In the genomic region with DNA sequence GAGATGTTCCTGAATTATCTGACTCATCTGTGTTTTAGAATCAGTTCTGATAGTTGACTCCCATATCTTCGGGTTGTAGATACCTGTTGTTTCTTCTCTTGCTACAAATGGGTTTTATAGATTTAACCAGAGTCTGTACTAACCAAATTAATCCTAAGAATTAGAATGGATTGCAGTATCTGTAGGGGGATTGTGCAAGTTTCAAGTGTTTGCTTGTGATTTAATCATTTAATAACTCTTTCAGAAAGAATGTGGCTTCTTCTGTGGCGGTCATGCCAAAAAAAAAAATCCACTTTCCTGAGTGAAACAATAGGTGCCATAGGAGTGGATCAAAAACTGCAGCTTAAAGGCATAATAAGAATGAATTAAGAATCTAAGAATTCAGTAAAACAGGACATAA, we compare ENCODE assay signal across 15 cellular contexts. TPM values are rescaled to one million over a fixed set of nuclear protein-coding genes. Genes with fewer than 3 reads are reported as not detected.
A peak's percentile ranks its signal among the peaks of the same experiment; 100 is the strongest.
DNase-seq lines count a peak whose midpoint lies in the region; TF ChIP-seq lines count a peak whose summit lies in the region.
"Had no signal": no experiment of that assay in that cellular context is flagged by ENCODE, and none has a peak within 500 bp of the region (broad histone marks: within the 10 kb centered on the region; RNA-seq: fewer than 3 reads in every experiment).

No MANE protein-coding gene starts in this region.

- H3K27ac ChIP-seq in SK-N-MC = peak overlapping the region; percentile 80
- no peak overlapping the region for H3K27ac ChIP-seq in transverse colon

- TF ChIP-seq CTCF in fibroblast of pulmonary artery (IDR thresholded peaks at IDR 0.05; ENCODE audit: low read length, missing control alignments) = no peak
- TF ChIP-seq CTCF in osteocyte (IDR thresholded peaks at IDR 0.05) = no peak
- TF ChIP-seq CTCF in transverse colon (IDR thresholded peaks at IDR 0.05) = no peak

- H3K9ac ChIP-seq in SK-N-MC (ENCODE audit: insufficient read length) = no peak overlapping the region

- H3K27ac Mint-ChIP-seq in osteocyte (ENCODE audit: unreplicated experiment) = peak overlapping the region; percentile 9
- H3K27ac Mint-ChIP-seq: B cell had no signal

- 59 to 70% methylated on average over 2 of the region's 2 CpGs for WGBS in transverse colon (ENCODE audit: low coverage in 1 of 2), 2 donors

- in situ Hi-C loops in transverse colon (cut with MboI; ENCODE audit: low pct_ligation_motif_present in 1 of 4, low pct_unique_long_range_greater_than_20kb in 1 of 4, low sequenced_read_pairs in 3 of 4) = no loop called here

- no peak for TF ChIP-seq EP300 in transverse colon (IDR thresholded peaks at IDR 0.05; ENCODE audit: low read depth)

- no peak for TF ChIP-seq POLR2A in transverse colon (IDR thresholded peaks at IDR 0.05)

- H3K4me3 ChIP-seq in SK-N-MC (no peak overlapping the region), fibroblast of pulmonary artery (replicated peaks; ENCODE audit: low read depth, low read length) (no peak overlapping the region), transverse colon (no peak overlapping the region)

- DNase-seq in EH (ENCODE audit: low read depth) (peak; percentile 49), SK-N-MC (ENCODE audit: low read depth, low spot score) (no peak), fibroblast of pulmonary artery (ENCODE audit: low read depth) (peak; percentile 37), osteocyte (ENCODE audit: extremely low spot score, unreplicated experiment) (no peak), nucleus accumbens (lab: John Stamatoyannopoulos, UW) (no peak), AG08395 (ENCODE audit: low spot score) (no peak), transverse colon (no peak)
- DNase-seq: ACHN; Caco-2; CD4-positive, CD25-positive, alpha-beta regulatory T cell; HCEC 1CT; NCI-H187 treated with DMSO at 0.1 percent for 48 hours; NCI-H526 treated with DMSO at 0.1 percent for 48 hours; SHP77 had no signal

- peaks cover 0 to 5% (median 0%) of the 10 kb centered on the region in 4 donors for H3K4me1 ChIP-seq in transverse colon
- H3K4me1 ChIP-seq: Caco-2 had no signal

- no peaks in the 10 kb centered on the region for H3K9me3 Mint-ChIP-seq in osteocyte (ENCODE audit: unreplicated experiment)
- H3K9me3 Mint-ChIP-seq: CD4-positive, CD25-positive, alpha-beta regulatory T cell had no signal

- H3K4me1 Mint-ChIP-seq in osteocyte (ENCODE audit: unreplicated experiment) = peaks cover 3% of the 10 kb centered on the region

- H3K4me3 Mint-ChIP-seq in osteocyte (ENCODE audit: unreplicated experiment) = no peak overlapping the region
- H3K4me3 Mint-ChIP-seq: B cell; CD4-positive, CD25-positive, alpha-beta regulatory T cell had no signal

- H3K36me3 Mint-ChIP-seq in osteocyte (ENCODE audit: unreplicated experiment) = peaks cover 10% of the 10 kb centered on the region

- H3K27me3 Mint-ChIP-seq in osteocyte (ENCODE audit: unreplicated experiment) = no peaks in the 10 kb centered on the region
- H3K27me3 Mint-ChIP-seq: B cell; CD4-positive, CD25-positive, alpha-beta regulatory T cell had no signal

- H3K36me3 ChIP-seq in SK-N-MC (ENCODE audit: insufficient read depth, low read length) = peaks cover 62% of the 10 kb centered on the region
- no peaks in the 10 kb centered on the region for H3K36me3 ChIP-seq in transverse colon

- H3K27me3 ChIP-seq in transverse colon = no peaks in the 10 kb centered on the region

- intact Hi-C loops in transverse colon (cut with DNase I; ENCODE audit: low total_unique reads) = no loop called here

- H3K9me3 ChIP-seq in SK-N-MC (ENCODE audit: low read depth, low read length) (no peaks in the 10 kb centered on the region), transverse colon (no peaks in the 10 kb centered on the region)
- H3K9me3 ChIP-seq: Caco-2 had no signal

RNA-seq across cellular contexts. Expression of a gene that starts 9.4 kb away (rescaled TPM):
- total RNA-seq in osteocyte (63.3 and 65.0 TPM in 2 replicates), transverse colon (10 to 100 TPM in 1 of 4 donors, 1 to 10 TPM in 3; 2.0 to 13.0 (median 7.9) TPM)

RNA-seq across cellular contexts. Expression of a gene that starts 50.3 kb away (rescaled TPM):
- total RNA-seq in osteocyte = 31.4 and 32.1 TPM in 2 replicates
- 1 to 10 TPM; 2.2 to 6.7 (median 4.6) TPM for total RNA-seq in transverse colon
- total RNA-seq: B cell had no signal

Comparison
In these comparisons a context has a peak if more than half of its experiments do, and no peak if none do; other contexts are left out.
1. DNase-seq: peak in EH (single experiment) and fibroblast of pulmonary artery (single experiment); none in SK-N-MC (single experiment), osteocyte (single experiment), nucleus accumbens (0 of 56), AG08395 (single experiment) and transverse colon (single experiment).